Comparison of ENCODE assay signal across 10 cellular contexts in the genomic region with DNA sequence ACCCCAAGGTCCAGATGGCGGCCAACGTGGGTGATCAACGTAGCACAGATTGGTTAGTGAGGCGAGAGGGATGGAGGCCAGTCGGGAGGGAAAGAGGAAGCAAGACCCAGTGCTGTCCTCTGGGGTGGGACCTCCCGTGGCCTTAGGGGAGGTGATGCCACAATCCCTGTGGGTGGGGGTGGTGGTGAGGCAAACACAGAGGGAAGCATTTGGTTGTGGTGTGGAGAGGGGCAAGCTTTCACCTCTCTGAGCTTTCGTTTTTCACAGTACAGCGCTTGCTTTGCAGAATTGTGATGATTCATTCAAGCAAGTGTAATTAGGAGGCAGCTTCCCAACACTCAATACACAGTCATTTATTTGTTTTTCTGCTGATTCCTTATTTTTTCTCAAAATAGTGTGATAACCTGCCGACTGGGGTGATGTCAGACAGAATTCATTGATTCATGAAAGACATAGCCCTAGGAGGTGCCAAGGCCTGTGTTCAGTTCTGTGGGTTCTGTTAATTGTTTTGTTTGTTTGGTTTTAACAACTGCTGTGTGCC. TPM values are rescaled to one million over a fixed set of nuclear protein-coding genes. Genes with fewer than 3 reads are reported as not detected.
DNase-seq lines count a peak whose midpoint lies in the region; ATAC-seq and TF ChIP-seq lines count a peak whose summit lies in the region.
"Had no signal": no experiment of that assay in that cellular context is flagged by ENCODE, and none has a peak within 500 bp of the region (broad histone marks: within the 10 kb centered on the region; RNA-seq: fewer than 3 reads in every experiment).

No MANE protein-coding gene starts in this region.

- peaks cover 31% of the 10 kb centered on the region for H3K4me1 Mint-ChIP-seq in activated T-cell treated with anti-CD3 and anti-CD28 coated beads, Interleukin-2, amount 50 U/mL, for 72 hours (ENCODE audit: low read depth)
- peaks cover 37% of the 10 kb centered on the region for H3K4me1 Mint-ChIP-seq in T-helper 17 cell

- H3K27ac Mint-ChIP-seq in activated T-cell treated with anti-CD3 and anti-CD28 coated beads, Interleukin-2, amount 50 U/mL, for 72 hours, result peak overlapping the region; percentile 99
- peak overlapping the region; percentile 100 for H3K27ac Mint-ChIP-seq in T-helper 17 cell

- no peak overlapping the region for H3K9ac ChIP-seq in stomach smooth muscle (ENCODE audit: low read length in 2 of 2)

- peaks cover 37% of the 10 kb centered on the region for H3K4me1 ChIP-seq in stomach smooth muscle (ENCODE audit: control insufficient read depth, insufficient read depth, low read length)

- peaks cover 47 to 49% of the 10 kb centered on the region in 2 donors for H3K36me3 ChIP-seq in stomach smooth muscle (ENCODE audit: control insufficient read depth in 2 of 2, insufficient read depth in 2 of 2, low read length in 2 of 2)

- H3K27me3 ChIP-seq in stomach smooth muscle (ENCODE audit: control insufficient read depth in 1 of 2, insufficient read depth in 2 of 2, low read length in 2 of 2), result no peaks in the 10 kb centered on the region

- no peak overlapping the region for H3K27ac ChIP-seq in stomach smooth muscle (ENCODE audit: low read length)

- H3K9me3 Mint-ChIP-seq in activated T-cell treated with anti-CD3 and anti-CD28 coated beads, Interleukin-2, amount 50 U/mL, for 72 hours, result no peaks in the 10 kb centered on the region

- DNase-seq in activated T-cell treated with anti-CD3 and anti-CD28 coated beads, Interleukin-2, amount 50 U/mL, for 72 hours, result no peak
- no peak for DNase-seq in activated T-cell treated with anti-CD3 and anti-CD28 coated beads, Interleukin-2, amount 50 U/mL, for 48 hours
- DNase-seq in T-helper 17 cell (no peak), fibroblast of villous mesenchyme (ENCODE audit: low read depth) (peak; percentile 32), Right ventricle myocardium inferior (ENCODE audit: missing footprints) (no peak), NCI-H82 (lab: John Stamatoyannopoulos, UW) (no peak), GM20000 (ENCODE audit: low spot score) (no peak)
- DNase-seq: NCI-H345 had no signal

- intact Hi-C loops in Right ventricle myocardium inferior (cut with DNase I), result no loop called here

- H3K4me3 Mint-ChIP-seq in activated T-cell treated with anti-CD3 and anti-CD28 coated beads, Interleukin-2, amount 50 U/mL, for 72 hours, result peak overlapping the region; percentile 91 to 99
- peak overlapping the region; percentile 100 for H3K4me3 Mint-ChIP-seq in T-helper 17 cell

- ATAC-seq in activated T-cell treated with anti-CD3 and anti-CD28 coated beads, Interleukin-2, amount 50 U/mL, for 72 hours (replicated peaks in 1 of 2), result no peak
- ATAC-seq in T-helper 17 cell (no peak), Right ventricle myocardium inferior (no peak)

- no peaks in the 10 kb centered on the region for H3K27me3 Mint-ChIP-seq in activated T-cell treated with anti-CD3 and anti-CD28 coated beads, Interleukin-2, amount 50 U/mL, for 72 hours (ENCODE audit: low read depth)
- H3K27me3 Mint-ChIP-seq in T-helper 17 cell, result no peaks in the 10 kb centered on the region

- no peaks in the 10 kb centered on the region for H3K9me3 ChIP-seq in T-helper 17 cell (ENCODE audit: control insufficient read depth, low read length, poor library complexity, severe bottlenecking)
- H3K9me3 ChIP-seq in stomach smooth muscle (ENCODE audit: control insufficient read depth in 2 of 2, low read length in 2 of 2), result no peaks in the 10 kb centered on the region

- H3K4me3 ChIP-seq in fibroblast of villous mesenchyme (ENCODE audit: low read depth, low read length) (peak overlapping the region; percentile 12), stomach smooth muscle (ENCODE audit: low read length in 2 of 2) (peak overlapping the region; percentile 29 to 96)

- TF ChIP-seq CTCF in fibroblast of villous mesenchyme (IDR thresholded peaks at IDR 0.05; ENCODE audit: insufficient read depth, low read depth, low read length), result no peak
- TF ChIP-seq CTCF in GM20000 (IDR thresholded peaks at IDR 0.05; ENCODE audit: extremely low read depth, missing control alignments), result no peak

- peaks cover 22 to 25% of the 10 kb centered on the region in 2 donors for H3K36me3 Mint-ChIP-seq in activated T-cell treated with anti-CD3 and anti-CD28 coated beads, Interleukin-2, amount 50 U/mL, for 72 hours (ENCODE audit: insufficient read depth in 2 of 2)
- H3K36me3 Mint-ChIP-seq in T-helper 17 cell (ENCODE audit: low read depth), result peaks cover 11% of the 10 kb centered on the region

RNA-seq across cellular contexts. Expression of a gene that starts 2.4 kb away (rescaled TPM):
- total RNA-seq in activated T-cell treated with anti-CD3 and anti-CD28 coated beads, Interleukin-2, amount 50 U/mL, for 72 hours, result 100 to 1,000 TPM; 221 to 283 TPM
- 100 to 1,000 TPM; 471 to 480 TPM for total RNA-seq in T-helper 17 cell
- 39.7 and 40.6 TPM in 2 replicates for total RNA-seq in fibroblast of villous mesenchyme
- 59.0 TPM for total RNA-seq in Right ventricle myocardium inferior

RNA-seq across cellular contexts. Expression of a gene that starts 12.2 kb away (rescaled TPM):
- 1 to 10 TPM; 3.1 to 5.8 TPM for total RNA-seq in activated T-cell treated with anti-CD3 and anti-CD28 coated beads, Interleukin-2, amount 50 U/mL, for 72 hours
- total RNA-seq in T-helper 17 cell (1 to 10 TPM; 4.4 to 6.0 TPM), fibroblast of villous mesenchyme (5.2 and 7.1 TPM in 2 replicates), Right ventricle myocardium inferior (1.8 TPM)

RNA-seq across cellular contexts. Expression of a gene that starts 21.7 kb away (rescaled TPM):
- under 1 TPM in 1 of 2 donors, not detected in 1; 0.30 TPM for total RNA-seq in activated T-cell treated with anti-CD3 and anti-CD28 coated beads, Interleukin-2, amount 50 U/mL, for 72 hours
- not detected for total RNA-seq in T-helper 17 cell
- total RNA-seq in fibroblast of villous mesenchyme, result 12.5 and 29.0 TPM in 2 replicates
- total RNA-seq in Right ventricle myocardium inferior, result 8.9 TPM

RNA-seq across cellular contexts. Expression of a gene that starts 36.1 kb away (rescaled TPM):
- under 1 TPM; 0.32 to 0.41 TPM for total RNA-seq in activated T-cell treated with anti-CD3 and anti-CD28 coated beads, Interleukin-2, amount 50 U/mL, for 72 hours
- not detected for total RNA-seq in T-helper 17 cell
- total RNA-seq in fibroblast of villous mesenchyme, result not detected in 2 replicates
- total RNA-seq in Right ventricle myocardium inferior, result 2.8 TPM

RNA-seq across cellular contexts. Expression of a gene that starts 51.2 kb away (rescaled TPM):
- 10 to 100 TPM in 1 of 2 donors, under 1 TPM in 1; 0.83 to 14.2 TPM for total RNA-seq in activated T-cell treated with anti-CD3 and anti-CD28 coated beads, Interleukin-2, amount 50 U/mL, for 72 hours
- total RNA-seq in T-helper 17 cell (1 to 10 TPM in 1 of 2 donors, under 1 TPM in 1; 0.94 to 1.7 TPM), fibroblast of villous mesenchyme (not detected in 2 replicates), Right ventricle myocardium inferior (not detected)
- total RNA-seq: H1 had no signal
